In genomic region chr1:156167536-156167935, GRCh38 we compare ENCODE assay signal across 25 cellular contexts. TPM values are rescaled to one million over a fixed set of nuclear protein-coding genes. Genes with fewer than 3 reads are reported as not detected.
A peak's percentile ranks its signal among the peaks of the same experiment; 100 is the strongest.
DNase-seq lines count a peak whose midpoint lies in the region; ATAC-seq and TF ChIP-seq lines count a peak whose summit lies in the region.
"Had no signal": no experiment of that assay in that cellular context is flagged by ENCODE, and none has a peak within 500 bp of the region (broad histone marks: within the 10 kb centered on the region; RNA-seq: fewer than 3 reads in every experiment).

No MANE protein-coding gene starts in this region.

- peaks cover 4% of the 10 kb centered on the region for H3K27me3 Mint-ChIP-seq in activated naive CD8-positive, alpha-beta T cell treated with anti-CD3 and anti-CD28 coated beads, Interleukin-2, amount 10 ng/mL, durations not matched to agents 7 days and 5 days
- H3K27me3 Mint-ChIP-seq in activated naive CD8-positive, alpha-beta T cell treated with anti-CD3 and anti-CD28 coated beads for 36 hours: no peaks in the 10 kb centered on the region
- H3K27me3 Mint-ChIP-seq: naive B cell, type B pancreatic cell had no signal

- H3K27me3 ChIP-seq in WERI-Rb-1 (ENCODE audit: insufficient read depth, low read depth, severe bottlenecking): no peaks in the 10 kb centered on the region

- peaks cover 7% of the 10 kb centered on the region for H3K4me1 Mint-ChIP-seq in activated naive CD8-positive, alpha-beta T cell treated with anti-CD3 and anti-CD28 coated beads, Interleukin-2, amount 10 ng/mL, durations not matched to agents 7 days and 5 days
- H3K4me1 Mint-ChIP-seq in activated naive CD8-positive, alpha-beta T cell treated with anti-CD3 and anti-CD28 coated beads for 36 hours: peaks cover 3% of the 10 kb centered on the region

- DNase-seq in activated naive CD8-positive, alpha-beta T cell treated with anti-CD3 and anti-CD28 coated beads, Interleukin-2, amount 10 ng/mL, durations not matched to agents 7 days and 5 days: no peak
- DNase-seq in activated naive CD8-positive, alpha-beta T cell treated with anti-CD3 and anti-CD28 coated beads for 36 hours: no peak
- DNase-seq in WERI-Rb-1: no peak
- peak; percentile 91 for DNase-seq in fibroblast of pulmonary artery (ENCODE audit: low read depth)
- no peak for DNase-seq in activated CD8-positive, alpha-beta memory T cell treated with anti-CD3 and anti-CD28 coated beads for 24 hours
- no peak for DNase-seq in activated CD4-positive, alpha-beta T cell treated with anti-CD3 and anti-CD28 coated beads, Interleukin-2, amount 50 U/mL, for 48 hours
- DNase-seq in activated gamma-delta T cell (lab: John Stamatoyannopoulos, UW): no peak
- DNase-seq: activated CD4-positive, alpha-beta T cell treated with anti-CD3 and anti-CD28 coated beads, Interleukin-2, amount 50 U/mL, for 4 hours; activated naive CD4-positive, alpha-beta T cell; activated T-cell treated with anti-CD3 and anti-CD28 coated beads, Interleukin-2, amount 50 U/mL, for 1 hour; C1 segment of cervical spinal cord; naive B cell; NCI-H1105 treated with DMSO at 0.1 percent for 48 hours; NCI-H2029; NCI-H226; NCI-H748 treated with DMSO at 0.1 percent for 48 hours; retina; small intestine; stimulated activated CD4-positive, alpha-beta T cell treated with anti-CD3 and anti-CD28 coated beads, Interleukin-1b, Interleukin-23, amount 100 ng/mL, for 48 hours had no signal

- POLR2A ChIA-PET in activated naive CD8-positive, alpha-beta T cell treated with anti-CD3 and anti-CD28 coated beads, Interleukin-2, amount 10 ng/mL, durations not matched to agents 7 days and 5 days (lab: Charles Lee): interaction anchor here (0.7 kb wide), 1 partner anchor 259 kb away, joined by 3 read pairs; no protein-coding TSS in a partner anchor

- no peaks in the 10 kb centered on the region for H3K36me3 ChIP-seq in WERI-Rb-1

- no peak for ATAC-seq in activated naive CD8-positive, alpha-beta T cell treated with anti-CD3 and anti-CD28 coated beads, Interleukin-2, amount 10 ng/mL, durations not matched to agents 7 days and 5 days (ENCODE audit: low read depth)
- ATAC-seq in GM19324 (IDR thresholded peaks at IDR 0.05; ENCODE audit: low FRiP score, unreplicated experiment): no peak
- ATAC-seq: A549, left lobe of liver had no signal

- H3K27ac ChIP-seq in WERI-Rb-1: peak overlapping the region; percentile 37
- H3K27ac ChIP-seq: A549, coronary artery had no signal

- H3K9me3 Mint-ChIP-seq in activated naive CD8-positive, alpha-beta T cell treated with anti-CD3 and anti-CD28 coated beads, Interleukin-2, amount 10 ng/mL, durations not matched to agents 7 days and 5 days: no peaks in the 10 kb centered on the region
- H3K9me3 Mint-ChIP-seq in activated naive CD8-positive, alpha-beta T cell treated with anti-CD3 and anti-CD28 coated beads for 36 hours: peaks cover 5% of the 10 kb centered on the region
- H3K9me3 Mint-ChIP-seq: naive B cell, type B pancreatic cell had no signal

- H3K27ac Mint-ChIP-seq in activated naive CD8-positive, alpha-beta T cell treated with anti-CD3 and anti-CD28 coated beads, Interleukin-2, amount 10 ng/mL, durations not matched to agents 7 days and 5 days: peak overlapping the region; percentile 36
- H3K27ac Mint-ChIP-seq in activated naive CD8-positive, alpha-beta T cell treated with anti-CD3 and anti-CD28 coated beads for 36 hours: no peak overlapping the region
- H3K27ac Mint-ChIP-seq: IgD-negative memory B cell, type B pancreatic cell had no signal

- H3K36me3 Mint-ChIP-seq in activated naive CD8-positive, alpha-beta T cell treated with anti-CD3 and anti-CD28 coated beads, Interleukin-2, amount 10 ng/mL, durations not matched to agents 7 days and 5 days: peaks cover 25% of the 10 kb centered on the region
- H3K36me3 Mint-ChIP-seq in activated naive CD8-positive, alpha-beta T cell treated with anti-CD3 and anti-CD28 coated beads for 36 hours: peaks cover 16% of the 10 kb centered on the region
- H3K36me3 Mint-ChIP-seq: IgD-negative memory B cell, type B pancreatic cell had no signal

- TF ChIP-seq CTCF in WERI-Rb-1 (IDR thresholded peaks at IDR 0.05; ENCODE audit: low read depth, low read length): no peak
- TF ChIP-seq CTCF in fibroblast of pulmonary artery (IDR thresholded peaks at IDR 0.05; ENCODE audit: low read length, missing control alignments): no peak

- peaks cover 7% of the 10 kb centered on the region for H3K9me3 ChIP-seq in WERI-Rb-1 (ENCODE audit: severe bottlenecking)

- no peak overlapping the region for H3K4me3 Mint-ChIP-seq in activated naive CD8-positive, alpha-beta T cell treated with anti-CD3 and anti-CD28 coated beads, Interleukin-2, amount 10 ng/mL, durations not matched to agents 7 days and 5 days
- H3K4me3 Mint-ChIP-seq in activated naive CD8-positive, alpha-beta T cell treated with anti-CD3 and anti-CD28 coated beads for 36 hours: no peak overlapping the region
- H3K4me3 Mint-ChIP-seq: naive B cell, type B pancreatic cell had no signal

- H3K4me3 ChIP-seq in WERI-Rb-1 (ENCODE audit: low read depth, low read length) (no peak overlapping the region), fibroblast of pulmonary artery (replicated peaks; ENCODE audit: low read depth, low read length) (no peak overlapping the region)
- H3K4me3 ChIP-seq: A549, coronary artery had no signal

RNA-seq across cellular contexts. Expression of gene SEMA4A, which starts 14.2 kb away (rescaled TPM):
- total RNA-seq in activated naive CD8-positive, alpha-beta T cell treated with anti-CD3 and anti-CD28 coated beads, Interleukin-2, amount 10 ng/mL, durations not matched to agents 7 days and 5 days: 10 to 100 TPM in 1 of 2 experiments, 1 to 10 TPM in 1; 9.8 to 10.2 TPM
- total RNA-seq in activated naive CD8-positive, alpha-beta T cell treated with anti-CD3 and anti-CD28 coated beads for 36 hours: 10 to 100 TPM; 13.2 to 16.1 TPM

RNA-seq across cellular contexts. Expression of gene SLC25A44, which starts 26.4 kb away (rescaled TPM):
- 10 to 100 TPM; 30.9 to 35.3 TPM for total RNA-seq in activated naive CD8-positive, alpha-beta T cell treated with anti-CD3 and anti-CD28 coated beads, Interleukin-2, amount 10 ng/mL, durations not matched to agents 7 days and 5 days
- 10 to 100 TPM; 55.0 to 60.7 TPM for total RNA-seq in activated naive CD8-positive, alpha-beta T cell treated with anti-CD3 and anti-CD28 coated beads for 36 hours

RNA-seq across cellular contexts. Expression of gene PMF1, which starts 45.3 kb away (rescaled TPM):
- 10 to 100 TPM; 66.2 to 71.2 TPM for total RNA-seq in activated naive CD8-positive, alpha-beta T cell treated with anti-CD3 and anti-CD28 coated beads, Interleukin-2, amount 10 ng/mL, durations not matched to agents 7 days and 5 days
- total RNA-seq in activated naive CD8-positive, alpha-beta T cell treated with anti-CD3 and anti-CD28 coated beads for 36 hours: 10 to 100 TPM; 83.4 to 87.3 TPM

RNA-seq across cellular contexts. Expression of gene LMNA, which starts 53.0 kb away (rescaled TPM):
- total RNA-seq in activated naive CD8-positive, alpha-beta T cell treated with anti-CD3 and anti-CD28 coated beads, Interleukin-2, amount 10 ng/mL, durations not matched to agents 7 days and 5 days: 10 to 100 TPM; 11.7 to 13.0 TPM
- 10 to 100 TPM; 32.3 to 37.8 TPM for total RNA-seq in activated naive CD8-positive, alpha-beta T cell treated with anti-CD3 and anti-CD28 coated beads for 36 hours
